8 cellular contexts compared by ENCODE assay signal in the genomic region with DNA sequence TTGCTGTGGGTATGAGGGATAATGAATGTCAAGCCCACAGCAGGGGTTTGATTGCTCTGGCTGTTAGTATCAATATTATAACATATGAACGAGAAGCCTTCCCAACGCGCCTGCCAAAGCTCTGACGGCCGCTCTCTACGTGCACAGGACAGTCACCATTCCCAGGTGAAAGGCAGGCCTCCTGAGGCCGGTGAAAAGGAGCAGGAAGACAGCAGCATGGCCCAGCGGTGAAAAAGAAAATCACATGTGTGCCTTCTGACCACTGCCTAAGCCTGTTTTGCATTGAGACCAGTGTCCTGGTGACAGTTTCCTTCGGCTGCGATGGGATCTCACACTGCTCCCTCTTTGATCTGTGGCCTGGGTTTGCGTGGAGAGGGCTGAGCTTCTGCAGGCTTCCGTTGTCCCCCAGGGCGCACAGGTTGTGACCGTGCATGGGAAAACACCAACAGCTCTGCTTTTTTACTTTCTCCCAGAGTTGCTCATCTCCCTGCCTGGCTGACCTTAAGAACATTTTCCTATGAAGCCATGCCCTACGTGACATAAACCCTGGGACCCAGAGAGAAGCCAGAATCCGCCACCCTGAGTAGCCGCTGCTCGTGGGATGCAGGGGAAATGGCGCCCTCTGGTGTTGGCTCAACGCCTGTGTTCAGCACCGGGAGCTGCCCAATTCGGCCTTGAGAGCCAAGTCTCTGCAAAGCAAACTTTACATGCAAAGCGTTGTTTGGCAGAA.
A peak's percentile ranks its signal among the peaks of the same experiment; 100 is the strongest.
DNase-seq lines count a peak whose midpoint lies in the region; ATAC-seq and TF ChIP-seq lines count a peak whose summit lies in the region.

No MANE protein-coding gene starts in this region.

- H3K18ac ChIP-seq in trophoblast cell (ENCODE audit: low read length), result no peak overlapping the region

- H4K8ac ChIP-seq in trophoblast cell (ENCODE audit: low read depth, low read length), result no peak overlapping the region

- no CpG with 5 or more reads among the region's 23 CpGs for WGBS in trophoblast cell (ENCODE audit: extremely low coverage, insufficient coverage, insufficient read length)

- H3K79me1 ChIP-seq in trophoblast cell (ENCODE audit: low read length), result no peaks in the 10 kb centered on the region

- H3K27me3 ChIP-seq in trophoblast cell (ENCODE audit: insufficient read depth, low read length) (no peaks in the 10 kb centered on the region), vagina (no peaks in the 10 kb centered on the region)

- H3K9me3 ChIP-seq in trophoblast cell (ENCODE audit: insufficient read depth, low read depth, low read length), result peaks cover 3% of the 10 kb centered on the region
- H3K9me3 ChIP-seq in vagina, result no peaks in the 10 kb centered on the region

- no peak overlapping the region for H3K27ac ChIP-seq in trophoblast cell (ENCODE audit: low read depth, low read length)
- H3K27ac ChIP-seq in vagina, result no peak overlapping the region

- no peak for TF ChIP-seq POLR2A in vagina (IDR thresholded peaks at IDR 0.05)

- H2BK12ac ChIP-seq in trophoblast cell (ENCODE audit: low read length), result no peak overlapping the region

- H3K36me3 ChIP-seq in trophoblast cell (ENCODE audit: control insufficient read depth in 1 of 2, insufficient read depth in 2 of 2, low read length in 2 of 2) (no peaks in the 10 kb centered on the region), vagina (no peaks in the 10 kb centered on the region)

- H2AFZ ChIP-seq in trophoblast cell (ENCODE audit: insufficient read depth, low read length, poor library complexity), result no peak overlapping the region

- no peak overlapping the region for H2BK5ac ChIP-seq in trophoblast cell (ENCODE audit: low read depth, low read length, poor library complexity)

- no peak for TF ChIP-seq CTCF in vagina (IDR thresholded peaks at IDR 0.05)

- H3K79me2 ChIP-seq in trophoblast cell (ENCODE audit: control insufficient read depth, insufficient read depth, low read length, poor library complexity), result no peaks in the 10 kb centered on the region

- H3K4me3 ChIP-seq in trophoblast cell (ENCODE audit: low read depth, low read length) (no peak overlapping the region), vagina (no peak overlapping the region)

- H4K12ac ChIP-seq in trophoblast cell (ENCODE audit: low read depth, low read length), result no peak overlapping the region

- H4K91ac ChIP-seq in trophoblast cell (ENCODE audit: low read depth, low read length), result no peak overlapping the region

- no peak overlapping the region for H2AK5ac ChIP-seq in trophoblast cell (ENCODE audit: low read length)

- no peak overlapping the region for H2BK120ac ChIP-seq in trophoblast cell (ENCODE audit: insufficient read depth, low read length, poor library complexity)

- no peak overlapping the region for H3K14ac ChIP-seq in trophoblast cell (ENCODE audit: low read length)

- H3K4me1 ChIP-seq in trophoblast cell (ENCODE audit: control insufficient read depth in 1 of 2, insufficient read depth in 2 of 2, low read length in 2 of 2), result no peaks in the 10 kb centered on the region
- no peaks in the 10 kb centered on the region for H3K4me1 ChIP-seq in vagina

- H3K4me2 ChIP-seq in trophoblast cell (ENCODE audit: low read length), result no peak overlapping the region

- intact Hi-C loops in vagina (cut with DNase I), result no loop called here

- no peak overlapping the region for H3K4ac ChIP-seq in trophoblast cell (ENCODE audit: low read depth, low read length)

- ATAC-seq in GM18873 (IDR thresholded peaks at IDR 0.05; ENCODE audit: low FRiP score, unreplicated experiment), result no peak

- H3K23ac ChIP-seq in trophoblast cell (ENCODE audit: low read length), result no peak overlapping the region

- H3K9ac ChIP-seq in trophoblast cell (ENCODE audit: low read length), result no peak overlapping the region

- DNase-seq in AG08395 (ENCODE audit: low spot score) (peak; percentile 54), GM19240 (ENCODE audit: insufficient read length, low spot score) (peak; percentile 13), NCI-H748 treated with DMSO at 0.1 percent for 48 hours (lab: John Stamatoyannopoulos, UW) (peak; percentile 81), activated T-cell treated with anti-CD3 and anti-CD28 coated beads for 48 hours (ENCODE audit: low read depth) (peak; percentile 48), germinal center (ENCODE audit: low spot score) (peak; percentile 52), trophoblast cell (peak; percentile 49 to 76), vagina (ENCODE audit: extremely low spot score in 2 of 2) (no peak)

Comparison
In these comparisons a context has a peak if more than half of its experiments do, and no peak if none do; other contexts are left out.
1. DNase-seq: peak in AG08395 (single experiment), GM19240 (single experiment), NCI-H748 treated with DMSO at 0.1 percent for 48 hours (single experiment), activated T-cell treated with anti-CD3 and anti-CD28 coated beads for 48 hours (single experiment), germinal center (single experiment) and trophoblast cell (2 of 2); none in vagina (0 of 2).